In the genomic region with DNA sequence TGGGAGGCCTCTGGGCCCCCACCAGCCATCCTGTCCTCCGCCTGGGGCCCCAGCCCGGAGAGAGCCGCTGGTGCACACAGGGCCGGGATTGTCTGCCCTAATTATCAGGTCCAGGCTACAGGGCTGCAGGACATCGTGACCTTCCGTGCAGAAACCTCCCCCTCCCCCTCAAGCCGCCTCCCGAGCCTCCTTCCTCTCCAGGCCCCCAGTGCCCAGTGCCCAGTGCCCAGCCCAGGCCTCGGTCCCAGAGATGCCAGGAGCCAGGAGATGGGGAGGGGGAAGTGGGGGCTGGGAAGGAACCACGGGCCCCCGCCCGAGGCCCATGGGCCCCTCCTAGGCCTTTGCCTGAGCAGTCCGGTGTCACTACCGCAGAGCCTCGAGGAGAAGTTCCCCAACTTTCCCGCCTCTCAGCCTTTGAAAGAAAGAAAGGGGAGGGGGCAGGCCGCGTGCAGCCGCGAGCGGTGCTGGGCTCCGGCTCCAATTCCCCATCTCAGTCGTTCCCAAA, we compare ENCODE assay signal across 8 cellular contexts. TPM values are rescaled to one million over a fixed set of nuclear protein-coding genes. Genes with fewer than 3 reads are reported as not detected.
DNase-seq lines count a peak whose midpoint lies in the region; ATAC-seq and TF ChIP-seq lines count a peak whose summit lies in the region.

No MANE protein-coding gene starts in this region.

- peaks cover 81% of the 10 kb centered on the region for H3K36me3 ChIP-seq in NT2/D1 (ENCODE audit: insufficient read depth, insufficient read length, low read length)

- TF ChIP-seq CTCF in glutamatergic neuron (IDR thresholded peaks at IDR 0.05; ENCODE audit: partially characterized antibody, unreplicated experiment), result no peak

- H3K4me1 ChIP-seq in NT2/D1 (ENCODE audit: insufficient read depth, insufficient read length), result peaks cover 35% of the 10 kb centered on the region

- peaks cover 29% of the 10 kb centered on the region for H3K4me1 Mint-ChIP-seq in glutamatergic neuron (ENCODE audit: low read depth, unreplicated experiment)

- peak overlapping the region; percentile 100 for H3K9ac ChIP-seq in NT2/D1 (ENCODE audit: insufficient read length, low read depth)

- H3K9me3 ChIP-seq in NT2/D1 (ENCODE audit: insufficient read depth, low read length), result no peaks in the 10 kb centered on the region

- no peak for TF ChIP-seq RAD21 in Ishikawa (IDR thresholded peaks at IDR 0.05; ENCODE audit: low read depth)

- TF ChIP-seq EP300 in Ishikawa (IDR thresholded peaks at IDR 0.05; ENCODE audit: borderline replicate concordance), result peak; percentile 9; the same call in 1 of the 2 replicates

- DNase-seq in GM04504 (ENCODE audit: low read depth) (peak; percentile 46), NT2/D1 (ENCODE audit: low read depth, low spot score) (peak; percentile 98), glutamatergic neuron (peak; percentile 75), occipital lobe (lab: John Stamatoyannopoulos, UW) (peak; percentile 85), cortex of kidney (lab: John Stamatoyannopoulos, UW) (no peak)
- peak; percentile 69 to 75 for DNase-seq in activated naive CD4-positive, alpha-beta T cell treated with anti-CD3 and anti-CD28 coated beads, Interleukin-2, amount 50 U/mL, for 72 hours (ENCODE audit: low spot score in 2 of 2)

- ATAC-seq in GM21825 (IDR thresholded peaks at IDR 0.05; ENCODE audit: unreplicated experiment), result peak; percentile 28
- peak; percentile 9 to 36 for ATAC-seq in activated naive CD4-positive, alpha-beta T cell treated with anti-CD3 and anti-CD28 coated beads, Interleukin-2, amount 50 U/mL, for 72 hours

- H3K9me3 Mint-ChIP-seq in activated naive CD4-positive, alpha-beta T cell treated with anti-CD3 and anti-CD28 coated beads, Interleukin-2, amount 50 U/mL, for 72 hours, result no peaks in the 10 kb centered on the region
- H3K9me3 Mint-ChIP-seq in glutamatergic neuron (ENCODE audit: unreplicated experiment), result peaks cover 30% of the 10 kb centered on the region

- H3K27me3 Mint-ChIP-seq in glutamatergic neuron (ENCODE audit: unreplicated experiment), result peaks cover 14% of the 10 kb centered on the region

- peak overlapping the region; percentile 96 to 100 for H3K27ac Mint-ChIP-seq in activated naive CD4-positive, alpha-beta T cell treated with anti-CD3 and anti-CD28 coated beads, Interleukin-2, amount 50 U/mL, for 72 hours
- H3K27ac Mint-ChIP-seq in glutamatergic neuron (ENCODE audit: unreplicated experiment), result peak overlapping the region; percentile 99

- H3K4me3 Mint-ChIP-seq in glutamatergic neuron (ENCODE audit: unreplicated experiment), result peak overlapping the region; percentile 94

- H3K4me3 ChIP-seq in NT2/D1 (ENCODE audit: insufficient read length, low read depth), result peak overlapping the region; percentile 99

- H3K27me3 ChIP-seq in NT2/D1 (ENCODE audit: insufficient read depth, insufficient read length), result no peaks in the 10 kb centered on the region

- peaks cover 71 to 72% of the 10 kb centered on the region in 2 donors for H3K36me3 Mint-ChIP-seq in activated naive CD4-positive, alpha-beta T cell treated with anti-CD3 and anti-CD28 coated beads, Interleukin-2, amount 50 U/mL, for 72 hours
- H3K36me3 Mint-ChIP-seq in glutamatergic neuron (ENCODE audit: unreplicated experiment), result peaks cover 3% of the 10 kb centered on the region

TF ChIP-seq in Ishikawa, 13 proteins besides CTCF, POLR2A, EP300 and RAD21:
- TF ChIP-seq TEAD4 (IDR thresholded peaks at IDR 0.05) (peak; percentile 11; the same call in 1 of the 2 replicates), TAF1 (IDR thresholded peaks at IDR 0.05; ENCODE audit: low read depth) (no peak), CREB1 (IDR thresholded peaks at IDR 0.05; ENCODE audit: low read depth) (0 out of 2 replicates have a peak, but pooled peaks have one; percentile 42), NFIC (IDR thresholded peaks at IDR 0.05) (peak; percentile 2; the same call in 1 of the 2 replicates), CEBPB (IDR thresholded peaks at IDR 0.05) (no peak), FOXM1 (IDR thresholded peaks at IDR 0.05; ENCODE audit: borderline replicate concordance, low read depth) (no peak; the same call in 1 of the 2 replicates), USF1 (IDR thresholded peaks at IDR 0.05) (no peak)
- TF ChIP-seq, protein P1, sequence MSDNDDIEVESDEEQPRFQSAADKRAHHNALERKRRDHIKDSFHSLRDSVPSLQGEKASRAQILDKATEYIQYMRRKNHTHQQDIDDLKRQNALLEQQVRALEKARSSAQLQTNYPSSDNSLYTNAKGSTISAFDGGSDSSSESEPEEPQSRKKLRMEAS (IDR thresholded peaks at IDR 0.05), result peak; percentile 82

RNA-seq across cellular contexts. Expression of gene GAPDH, which starts 0.6 kb away (rescaled TPM):
- total RNA-seq in activated naive CD4-positive, alpha-beta T cell treated with anti-CD3 and anti-CD28 coated beads, Interleukin-2, amount 50 U/mL, for 72 hours, result 1,000 to 10,000 TPM; 5,900 to 8,209 TPM
- 2,124 TPM for total RNA-seq in glutamatergic neuron (ENCODE audit: unreplicated experiment)
- total RNA-seq in occipital lobe, result 1,311 TPM

RNA-seq across cellular contexts. Expression of gene IFFO1, which starts 22.1 kb away (rescaled TPM):
- total RNA-seq in activated naive CD4-positive, alpha-beta T cell treated with anti-CD3 and anti-CD28 coated beads, Interleukin-2, amount 50 U/mL, for 72 hours, result 10 to 100 TPM; 10.3 to 16.4 TPM
- total RNA-seq in glutamatergic neuron (ENCODE audit: unreplicated experiment) (50.3 TPM), occipital lobe (4.4 TPM)

RNA-seq across cellular contexts. Expression of gene NOP2, which starts 34.4 kb away (rescaled TPM):
- 10 to 100 TPM; 78.8 to 79.8 TPM for total RNA-seq in activated naive CD4-positive, alpha-beta T cell treated with anti-CD3 and anti-CD28 coated beads, Interleukin-2, amount 50 U/mL, for 72 hours
- 53.5 TPM for total RNA-seq in glutamatergic neuron (ENCODE audit: unreplicated experiment)
- 10.8 TPM for total RNA-seq in occipital lobe

RNA-seq across cellular contexts. Expression of gene NCAPD2, which starts 39.8 kb away (rescaled TPM):
- 100 to 1,000 TPM; 208 to 276 TPM for total RNA-seq in activated naive CD4-positive, alpha-beta T cell treated with anti-CD3 and anti-CD28 coated beads, Interleukin-2, amount 50 U/mL, for 72 hours
- total RNA-seq in glutamatergic neuron (ENCODE audit: unreplicated experiment), result 29.3 TPM
- 9.0 TPM for total RNA-seq in occipital lobe

RNA-seq across cellular contexts. Expression of gene MRPL51, which starts 40.6 kb away (rescaled TPM):
- total RNA-seq in activated naive CD4-positive, alpha-beta T cell treated with anti-CD3 and anti-CD28 coated beads, Interleukin-2, amount 50 U/mL, for 72 hours, result 100 to 1,000 TPM; 305 to 440 TPM
- 138 TPM for total RNA-seq in glutamatergic neuron (ENCODE audit: unreplicated experiment)
- total RNA-seq in occipital lobe, result 36.5 TPM
